Comparison of ENCODE assay signal across 19 cellular contexts in the genomic region with DNA sequence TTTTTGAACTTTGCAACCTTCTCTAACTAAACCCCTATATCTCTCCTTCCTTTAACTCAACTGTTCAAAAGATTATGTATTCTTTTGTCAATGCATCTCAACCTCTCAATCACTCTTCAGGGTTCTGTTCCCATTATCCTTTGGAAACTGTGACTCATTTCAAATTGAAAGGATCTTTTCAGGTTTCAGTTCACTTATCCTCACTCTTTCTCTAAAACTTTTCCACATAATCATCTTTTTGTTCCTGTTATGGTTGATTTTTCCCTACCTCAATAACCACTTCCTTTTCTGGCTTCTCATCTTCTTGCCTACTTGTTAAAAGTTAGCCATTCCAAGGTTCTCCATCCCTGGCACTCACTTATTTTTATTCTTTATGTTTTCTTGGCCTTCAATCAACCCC.
"Had no signal": no experiment of that assay in that cellular context is flagged by ENCODE, and none has a peak within 500 bp of the region (broad histone marks: within the 10 kb centered on the region; RNA-seq: fewer than 3 reads in every experiment).

No MANE protein-coding gene starts in this region.

- H3K4me3 ChIP-seq: esophagus squamous epithelium, prostate gland, right lobe of liver, tibial artery, upper lobe of left lung, uterus had no signal

- ATAC-seq: effector memory CD8-positive, alpha-beta T cell; left colon; left ventricle myocardium superior; right lobe of liver; stimulated activated memory B cell treated with anti-CD40 and anti-IgM and Interleukin-4, amounts not matched to agents 10 μg/mL and 1 μg/mL and 100 μg/mL, for 72 hours had no signal

- DNase-seq: effector memory CD8-positive, alpha-beta T cell; esophagus squamous epithelium; foreskin fibroblast; kidney; left colon; left ventricle myocardium superior; mesendoderm; naive B cell; retina; right lobe of liver; stimulated activated CD4-positive, alpha-beta T cell treated with anti-CD3 and anti-CD28 coated beads, Interleukin-15, amount 100 ng/mL, for 24 hours; stimulated activated CD4-positive, alpha-beta T cell treated with anti-CD3 and anti-CD28 coated beads, Interleukin-1b, Interleukin-23, amount 100 ng/mL, for 48 hours; stimulated activated CD4-positive, alpha-beta T cell treated with anti-CD3 and anti-CD28 coated beads, Interleukin-4, amount 100 ng/mL, for 24 hours; tibial artery; upper lobe of left lung; uterus had no signal

- H2AFZ ChIP-seq: parathyroid adenoma had no signal

- H3K4me1 ChIP-seq: esophagus squamous epithelium, parathyroid adenoma, prostate gland, right lobe of liver, upper lobe of left lung, uterus had no signal

- H3K36me3 ChIP-seq: esophagus squamous epithelium, prostate gland, right lobe of liver, tibial artery, upper lobe of left lung, uterus had no signal

- H3K27me3 ChIP-seq: esophagus squamous epithelium, right lobe of liver, tibial artery, upper lobe of left lung, uterus had no signal

- H3K79me2 ChIP-seq: parathyroid adenoma had no signal

- H3K27ac ChIP-seq: esophagus squamous epithelium, parathyroid adenoma, prostate gland, right lobe of liver, tibial artery, upper lobe of left lung, uterus had no signal

- H3K9ac ChIP-seq: parathyroid adenoma had no signal

- FAIRE-seq: kidney had no signal

- H3K9me3 ChIP-seq: esophagus squamous epithelium, prostate gland, right lobe of liver, tibial artery, upper lobe of left lung, uterus had no signal
